In the genomic region with DNA sequence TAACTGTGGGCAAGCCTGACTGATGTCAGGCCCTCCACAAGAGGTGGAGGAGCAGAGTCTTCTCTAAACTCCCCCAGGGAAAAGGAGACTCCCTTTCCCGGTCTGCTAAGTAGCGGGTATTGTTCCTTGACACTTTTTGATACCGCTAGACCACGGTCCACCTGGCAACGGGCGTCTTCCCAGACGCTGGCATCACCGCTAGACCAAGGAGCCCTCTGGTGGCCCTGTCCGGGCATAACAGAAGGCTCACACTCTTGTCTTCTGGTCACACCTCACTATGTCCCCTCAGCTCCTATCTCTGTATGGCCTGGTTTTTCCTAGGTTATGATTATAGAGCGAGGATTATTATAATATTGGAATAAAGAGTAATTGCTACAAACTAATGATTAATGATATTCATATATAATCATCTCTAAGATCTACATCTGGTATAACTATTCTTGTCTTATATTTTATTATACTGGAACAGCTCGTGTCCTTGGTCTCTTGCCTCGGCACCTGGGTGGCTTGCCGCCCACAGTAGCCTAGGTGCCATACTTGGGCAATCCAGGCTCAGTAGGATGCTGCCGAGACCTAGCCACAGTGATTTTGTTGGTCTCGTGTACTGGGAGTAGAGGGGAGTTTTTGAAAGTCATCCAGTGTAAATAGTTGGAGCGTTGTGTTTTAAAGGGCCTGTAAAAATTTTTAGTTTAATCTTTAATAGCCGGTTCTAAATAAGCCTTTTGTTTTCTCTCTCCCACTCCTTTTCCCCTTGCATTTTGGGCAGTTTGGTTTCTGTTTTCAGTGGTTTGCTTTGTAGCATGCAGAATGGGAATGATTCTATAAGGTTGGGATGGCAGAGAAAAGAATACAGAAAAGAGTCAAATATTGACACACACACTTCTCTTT, we compare ENCODE assay signal across 1 cellular context.
TF ChIP-seq lines count a peak whose summit lies in the region.

No MANE protein-coding gene starts in this region.

TF ChIP-seq in GM12878, 131 proteins besides CTCF, POLR2A, EP300 and RAD21:
- TF ChIP-seq, protein P1, sequence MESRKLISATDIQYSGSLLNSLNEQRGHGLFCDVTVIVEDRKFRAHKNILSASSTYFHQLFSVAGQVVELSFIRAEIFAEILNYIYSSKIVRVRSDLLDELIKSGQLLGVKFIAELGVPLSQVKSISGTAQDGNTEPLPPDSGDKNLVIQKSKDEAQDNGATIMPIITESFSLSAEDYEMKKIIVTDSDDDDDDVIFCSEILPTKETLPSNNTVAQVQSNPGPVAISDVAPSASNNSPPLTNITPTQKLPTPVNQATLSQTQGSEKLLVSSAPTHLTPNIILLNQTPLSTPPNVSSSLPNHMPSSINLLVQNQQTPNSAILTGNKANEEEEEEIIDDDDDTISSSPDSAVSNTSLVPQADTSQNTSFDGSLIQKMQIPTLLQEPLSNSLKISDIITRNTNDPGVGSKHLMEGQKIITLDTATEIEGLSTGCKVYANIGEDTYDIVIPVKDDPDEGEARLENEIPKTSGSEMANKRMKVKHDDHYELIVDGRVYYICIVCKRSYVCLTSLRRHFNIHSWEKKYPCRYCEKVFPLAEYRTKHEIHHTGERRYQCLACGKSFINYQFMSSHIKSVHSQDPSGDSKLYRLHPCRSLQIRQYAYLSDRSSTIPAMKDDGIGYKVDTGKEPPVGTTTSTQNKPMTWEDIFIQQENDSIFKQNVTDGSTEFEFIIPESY (IDR thresholded peaks at IDR 0.05), result peak; percentile 92
